1 cellular context compared by ENCODE assay signal in the genomic region with DNA sequence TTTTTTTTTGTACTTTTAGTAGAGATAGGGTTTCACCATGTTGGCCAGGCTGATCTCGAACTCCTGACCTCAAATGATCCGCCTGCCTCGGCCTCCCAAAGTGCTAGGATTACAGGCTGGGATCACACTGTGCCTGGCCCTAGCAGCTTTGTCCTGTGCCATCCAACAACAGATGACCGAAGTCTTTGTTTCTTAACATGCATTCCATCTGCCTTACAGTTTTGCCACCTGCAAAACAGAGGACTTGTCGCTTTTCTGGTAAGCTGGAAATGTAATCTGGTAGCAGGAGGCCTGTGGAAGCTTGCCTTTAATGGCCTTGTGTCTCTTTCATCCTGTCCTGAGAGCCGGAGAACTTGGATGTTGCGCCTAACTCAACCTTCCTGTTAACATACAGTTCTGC.
TF ChIP-seq lines count a peak whose summit lies in the region.

No MANE protein-coding gene starts in this region.

TF ChIP-seq in WTC11, 78 proteins besides CTCF, POLR2A, EP300 and RAD21 (continued from another document):
- TF ChIP-seq, protein P1, sequence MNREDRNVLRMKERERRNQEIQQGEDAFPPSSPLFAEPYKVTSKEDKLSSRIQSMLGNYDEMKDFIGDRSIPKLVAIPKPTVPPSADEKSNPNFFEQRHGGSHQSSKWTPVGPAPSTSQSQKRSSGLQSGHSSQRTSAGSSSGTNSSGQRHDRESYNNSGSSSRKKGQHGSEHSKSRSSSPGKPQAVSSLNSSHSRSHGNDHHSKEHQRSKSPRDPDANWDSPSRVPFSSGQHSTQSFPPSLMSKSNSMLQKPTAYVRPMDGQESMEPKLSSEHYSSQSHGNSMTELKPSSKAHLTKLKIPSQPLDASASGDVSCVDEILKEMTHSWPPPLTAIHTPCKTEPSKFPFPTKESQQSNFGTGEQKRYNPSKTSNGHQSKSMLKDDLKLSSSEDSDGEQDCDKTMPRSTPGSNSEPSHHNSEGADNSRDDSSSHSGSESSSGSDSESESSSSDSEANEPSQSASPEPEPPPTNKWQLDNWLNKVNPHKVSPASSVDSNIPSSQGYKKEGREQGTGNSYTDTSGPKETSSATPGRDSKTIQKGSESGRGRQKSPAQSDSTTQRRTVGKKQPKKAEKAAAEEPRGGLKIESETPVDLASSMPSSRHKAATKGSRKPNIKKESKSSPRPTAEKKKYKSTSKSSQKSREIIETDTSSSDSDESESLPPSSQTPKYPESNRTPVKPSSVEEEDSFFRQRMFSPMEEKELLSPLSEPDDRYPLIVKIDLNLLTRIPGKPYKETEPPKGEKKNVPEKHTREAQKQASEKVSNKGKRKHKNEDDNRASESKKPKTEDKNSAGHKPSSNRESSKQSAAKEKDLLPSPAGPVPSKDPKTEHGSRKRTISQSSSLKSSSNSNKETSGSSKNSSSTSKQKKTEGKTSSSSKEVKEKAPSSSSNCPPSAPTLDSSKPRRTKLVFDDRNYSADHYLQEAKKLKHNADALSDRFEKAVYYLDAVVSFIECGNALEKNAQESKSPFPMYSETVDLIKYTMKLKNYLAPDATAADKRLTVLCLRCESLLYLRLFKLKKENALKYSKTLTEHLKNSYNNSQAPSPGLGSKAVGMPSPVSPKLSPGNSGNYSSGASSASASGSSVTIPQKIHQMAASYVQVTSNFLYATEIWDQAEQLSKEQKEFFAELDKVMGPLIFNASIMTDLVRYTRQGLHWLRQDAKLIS (CRISPR knock-in tag; IDR thresholded peaks at IDR 0.05; ENCODE audit: borderline replicate concordance) = no peak
- TF ChIP-seq, protein P2, sequence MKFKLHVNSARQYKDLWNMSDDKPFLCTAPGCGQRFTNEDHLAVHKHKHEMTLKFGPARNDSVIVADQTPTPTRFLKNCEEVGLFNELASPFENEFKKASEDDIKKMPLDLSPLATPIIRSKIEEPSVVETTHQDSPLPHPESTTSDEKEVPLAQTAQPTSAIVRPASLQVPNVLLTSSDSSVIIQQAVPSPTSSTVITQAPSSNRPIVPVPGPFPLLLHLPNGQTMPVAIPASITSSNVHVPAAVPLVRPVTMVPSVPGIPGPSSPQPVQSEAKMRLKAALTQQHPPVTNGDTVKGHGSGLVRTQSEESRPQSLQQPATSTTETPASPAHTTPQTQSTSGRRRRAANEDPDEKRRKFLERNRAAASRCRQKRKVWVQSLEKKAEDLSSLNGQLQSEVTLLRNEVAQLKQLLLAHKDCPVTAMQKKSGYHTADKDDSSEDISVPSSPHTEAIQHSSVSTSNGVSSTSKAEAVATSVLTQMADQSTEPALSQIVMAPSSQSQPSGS (CRISPR knock-in tag; IDR thresholded peaks at IDR 0.05; ENCODE audit: borderline replicate concordance, low read depth) = no peak
- TF ChIP-seq NFATC4 (CRISPR knock-in tag; IDR thresholded peaks at IDR 0.05) (no peak), NFE2L1 (CRISPR knock-in tag; IDR thresholded peaks at IDR 0.05) (no peak), ZNF219 (CRISPR knock-in tag; IDR thresholded peaks at IDR 0.05; ENCODE audit: borderline replicate concordance) (no peak), TEAD1 (CRISPR knock-in tag; IDR thresholded peaks at IDR 0.05) (no peak)
- TF ChIP-seq, protein P3, sequence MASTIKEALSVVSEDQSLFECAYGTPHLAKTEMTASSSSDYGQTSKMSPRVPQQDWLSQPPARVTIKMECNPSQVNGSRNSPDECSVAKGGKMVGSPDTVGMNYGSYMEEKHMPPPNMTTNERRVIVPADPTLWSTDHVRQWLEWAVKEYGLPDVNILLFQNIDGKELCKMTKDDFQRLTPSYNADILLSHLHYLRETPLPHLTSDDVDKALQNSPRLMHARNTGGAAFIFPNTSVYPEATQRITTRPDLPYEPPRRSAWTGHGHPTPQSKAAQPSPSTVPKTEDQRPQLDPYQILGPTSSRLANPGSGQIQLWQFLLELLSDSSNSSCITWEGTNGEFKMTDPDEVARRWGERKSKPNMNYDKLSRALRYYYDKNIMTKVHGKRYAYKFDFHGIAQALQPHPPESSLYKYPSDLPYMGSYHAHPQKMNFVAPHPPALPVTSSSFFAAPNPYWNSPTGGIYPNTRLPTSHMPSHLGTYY (CRISPR knock-in tag; IDR thresholded peaks at IDR 0.05) = no peak
